23 cellular contexts compared by ENCODE assay signal in the genomic region with DNA sequence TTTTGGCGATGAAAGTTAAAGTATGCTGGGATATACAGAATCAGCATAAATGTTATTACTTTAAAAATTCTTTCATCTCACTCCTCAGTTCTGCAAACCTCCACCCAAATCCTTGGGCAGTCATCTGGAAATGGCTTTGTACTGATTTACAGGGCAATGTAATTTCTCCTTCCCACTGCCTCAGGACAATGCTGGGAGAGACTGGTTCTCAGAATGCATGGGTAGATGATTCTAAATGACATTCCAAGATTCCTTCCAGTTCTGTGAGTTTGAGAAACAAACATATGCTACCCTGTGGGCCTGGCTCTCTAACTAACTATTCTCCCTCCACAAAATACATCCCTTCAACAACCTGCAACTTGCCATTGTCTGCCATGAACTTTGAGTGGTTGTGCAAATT. TPM values are rescaled to one million over a fixed set of nuclear protein-coding genes. Genes with fewer than 3 reads are reported as not detected.
A peak's percentile ranks its signal among the peaks of the same experiment; 100 is the strongest.
DNase-seq lines count a peak whose midpoint lies in the region; ATAC-seq and TF ChIP-seq lines count a peak whose summit lies in the region.
"Had no signal": no experiment of that assay in that cellular context is flagged by ENCODE, and none has a peak within 500 bp of the region (broad histone marks: within the 10 kb centered on the region; RNA-seq: fewer than 3 reads in every experiment).

No MANE protein-coding gene starts in this region.

- no peaks in the 10 kb centered on the region for H3K36me3 Mint-ChIP-seq in nephron (ENCODE audit: low read depth)
- H3K36me3 Mint-ChIP-seq in stimulated activated effector memory CD8-positive, alpha-beta T cell treated with anti-CD3 and anti-CD28 coated beads, Interleukin-12 subunit alpha, Interleukin-12 subunit beta, amount 100 ng/mL, for 72 hours = no peaks in the 10 kb centered on the region
- H3K36me3 Mint-ChIP-seq: CD14-positive monocyte; CD8-positive, alpha-beta memory T cell had no signal

- TF ChIP-seq CTCF in epithelial cell of proximal tubule (conservative IDR thresholded peaks at IDR 0.05; ENCODE audit: low read depth, low read length) (no peak), nephron (IDR thresholded peaks at IDR 0.05; ENCODE audit: unreplicated experiment in 3 of 3) (no peak)

- H3K27me3 Mint-ChIP-seq in nephron (ENCODE audit: low read depth) = no peaks in the 10 kb centered on the region

- H3K4me1 Mint-ChIP-seq in nephron = peaks cover 65% of the 10 kb centered on the region
- peaks cover 8% of the 10 kb centered on the region for H3K4me1 Mint-ChIP-seq in stimulated activated effector memory CD8-positive, alpha-beta T cell treated with anti-CD3 and anti-CD28 coated beads, Interleukin-12 subunit alpha, Interleukin-12 subunit beta, amount 100 ng/mL, for 72 hours

- ATAC-seq in stimulated activated effector memory CD8-positive, alpha-beta T cell treated with anti-CD3 and anti-CD28 coated beads, Interleukin-12 subunit alpha, Interleukin-12 subunit beta, amount 100 ng/mL, for 72 hours = no peak
- ATAC-seq: Right ventricle myocardium inferior had no signal

- H3K4me3 Mint-ChIP-seq in nephron = no peak overlapping the region
- no peak overlapping the region for H3K4me3 Mint-ChIP-seq in stimulated activated effector memory CD8-positive, alpha-beta T cell treated with anti-CD3 and anti-CD28 coated beads, Interleukin-12 subunit alpha, Interleukin-12 subunit beta, amount 100 ng/mL, for 72 hours
- H3K4me3 Mint-ChIP-seq: CD14-positive monocyte; CD8-positive, alpha-beta memory T cell had no signal

- H3K4me3 ChIP-seq in epithelial cell of proximal tubule (ENCODE audit: low read depth, low read length) = no peak overlapping the region
- H3K4me3 ChIP-seq: MG63, PC-9, SJCRH30 had no signal

- peak overlapping the region; percentile 50 to 75 (median 68) for H3K27ac Mint-ChIP-seq in nephron
- no peak overlapping the region for H3K27ac Mint-ChIP-seq in stimulated activated effector memory CD8-positive, alpha-beta T cell treated with anti-CD3 and anti-CD28 coated beads, Interleukin-12 subunit alpha, Interleukin-12 subunit beta, amount 100 ng/mL, for 72 hours
- H3K27ac Mint-ChIP-seq: CD14-positive monocyte; CD8-positive, alpha-beta memory T cell had no signal

- peak; percentile 76 for DNase-seq in epithelial cell of proximal tubule (ENCODE audit: low read depth)
- peak; percentile 74 for DNase-seq in kidney glomerular epithelial cell (lab: John Stamatoyannopoulos, UW)
- no peak for DNase-seq in AG20443 (ENCODE audit: low spot score)
- no peak for DNase-seq in stimulated activated effector memory CD8-positive, alpha-beta T cell treated with anti-CD3 and anti-CD28 coated beads, Interleukin-12 subunit alpha, Interleukin-12 subunit beta, amount 100 ng/mL, for 72 hours (ENCODE audit: low spot score in 2 of 2)
- DNase-seq in NCI-H146 (lab: John Stamatoyannopoulos, UW) = no peak
- no peak for DNase-seq in hippocampal formation (lab: John Stamatoyannopoulos, UW)
- DNase-seq: BE2C; Calu3; CD8-positive, alpha-beta memory T cell; DMS79 treated with DMSO at 0.1 percent for 48 hours; GF-D8; HCEC 1CT; KBM-7; MG63; NCI-H1105 treated with DMSO at 0.1 percent for 48 hours; NCI-H2029; NCI-H446; NCI-H526; PC-9; SJCRH30 had no signal

- H3K9me3 Mint-ChIP-seq in nephron = no peaks in the 10 kb centered on the region
- H3K9me3 Mint-ChIP-seq in stimulated activated effector memory CD8-positive, alpha-beta T cell treated with anti-CD3 and anti-CD28 coated beads, Interleukin-12 subunit alpha, Interleukin-12 subunit beta, amount 100 ng/mL, for 72 hours = no peaks in the 10 kb centered on the region
- H3K9me3 Mint-ChIP-seq: CD8-positive, alpha-beta memory T cell had no signal

RNA-seq across cellular contexts. Expression of gene PSAT1, which starts 7.5 kb away (rescaled TPM):
- total RNA-seq in epithelial cell of proximal tubule = 46.1 and 155 TPM in 2 replicates

RNA-seq across cellular contexts. Expression of gene CEP78, which starts 53.6 kb away (rescaled TPM):
- 32.2 and 39.0 TPM in 2 replicates for total RNA-seq in epithelial cell of proximal tubule

Comparison
In these comparisons a context has a peak if more than half of its experiments do, and no peak if none do; other contexts are left out.
1. DNase-seq: peak in epithelial cell of proximal tubule (single experiment) and kidney glomerular epithelial cell (single experiment); none in AG20443 (single experiment), stimulated activated effector memory CD8-positive, alpha-beta T cell treated with anti-CD3 and anti-CD28 coated beads, Interleukin-12 subunit alpha, Interleukin-12 subunit beta, amount 100 ng/mL, for 72 hours (0 of 2), NCI-H146 (single experiment) and hippocampal formation (0 of 2).